In the genomic region with DNA sequence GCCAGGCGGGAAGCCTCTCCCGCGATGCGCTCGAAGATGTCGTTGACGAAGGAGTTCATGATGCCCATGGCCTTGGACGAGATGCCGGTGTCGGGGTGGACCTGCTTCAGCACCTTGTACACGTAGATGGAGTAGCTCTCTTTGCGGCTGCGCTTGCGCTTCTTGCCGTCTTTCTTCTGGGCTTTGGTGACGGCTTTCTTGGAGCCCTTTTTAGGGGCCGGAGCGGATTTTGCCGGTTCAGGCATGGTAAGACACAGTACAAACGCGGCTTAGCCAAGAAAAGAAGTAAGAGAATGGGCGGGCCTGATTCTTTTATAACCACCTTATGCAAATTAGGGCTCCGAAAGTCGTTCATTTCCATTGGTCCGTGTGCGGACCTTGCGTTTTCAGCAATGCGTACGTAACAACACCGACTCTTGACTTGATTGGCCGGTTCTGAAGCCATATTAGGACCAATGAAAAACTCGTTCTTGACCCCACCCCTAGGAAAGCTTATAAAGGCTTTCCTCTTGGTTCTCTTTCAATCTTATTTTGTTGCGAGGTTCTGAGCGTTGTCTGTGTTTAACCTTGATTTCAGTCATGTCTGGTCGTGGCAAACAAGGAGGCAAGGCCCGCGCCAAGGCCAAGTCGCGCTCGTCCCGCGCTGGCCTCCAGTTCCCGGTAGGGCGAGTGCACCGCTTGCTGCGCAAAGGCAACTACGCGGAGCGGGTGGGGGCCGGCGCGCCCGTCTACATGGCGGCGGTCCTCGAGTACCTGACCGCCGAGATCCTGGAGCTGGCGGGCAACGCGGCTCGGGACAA, we compare ENCODE assay signal across 8 cellular contexts. TPM values are rescaled to one million over a fixed set of nuclear protein-coding genes. Genes with fewer than 3 reads are reported as not detected.
A peak's percentile ranks its signal among the peaks of the same experiment; 100 is the strongest.
DNase-seq lines count a peak whose midpoint lies in the region; ATAC-seq, FAIRE-seq and TF ChIP-seq lines count a peak whose summit lies in the region.

No MANE protein-coding gene starts in this region.

- no peaks in the 10 kb centered on the region for H3K9me3 Mint-ChIP-seq in activated T-helper 2 cell treated with anti-CD3 and anti-CD28 coated beads, Interferon-gamma antibody, Interleukin-2, Interleukin-4, amounts not matched to agents 10 μg/mL and 5 μg/mL and 100 μg/mL, durations not matched to agents 14 hours and 24 hours and 36 hours
- no peaks in the 10 kb centered on the region for H3K9me3 Mint-ChIP-seq in nephron progenitor cell

- peak; percentile 20 for FAIRE-seq in H54 (lab: Jason Lieb, UNC)

- no peaks in the 10 kb centered on the region for H3K36me3 Mint-ChIP-seq in activated T-helper 2 cell treated with anti-CD3 and anti-CD28 coated beads, Interferon-gamma antibody, Interleukin-2, Interleukin-4, amounts not matched to agents 10 μg/mL and 5 μg/mL and 100 μg/mL, durations not matched to agents 14 hours and 24 hours and 36 hours (ENCODE audit: low read depth)
- no peaks in the 10 kb centered on the region for H3K36me3 Mint-ChIP-seq in nephron progenitor cell (ENCODE audit: low read depth)

- no peak overlapping the region for H3K27ac Mint-ChIP-seq in activated T-helper 2 cell treated with anti-CD3 and anti-CD28 coated beads, Interferon-gamma antibody, Interleukin-2, Interleukin-4, amounts not matched to agents 10 μg/mL and 5 μg/mL and 100 μg/mL, durations not matched to agents 14 hours and 24 hours and 36 hours
- H3K27ac Mint-ChIP-seq in nephron progenitor cell: no peak overlapping the region

- peak; percentile 97 for TF ChIP-seq POLR2A in H54 (IDR thresholded peaks at IDR 0.05; ENCODE audit: low read depth, low read length)

- H3K4me1 Mint-ChIP-seq in activated T-helper 2 cell treated with anti-CD3 and anti-CD28 coated beads, Interferon-gamma antibody, Interleukin-2, Interleukin-4, amounts not matched to agents 10 μg/mL and 5 μg/mL and 100 μg/mL, durations not matched to agents 14 hours and 24 hours and 36 hours (ENCODE audit: low read depth): peaks cover 13% of the 10 kb centered on the region
- H3K4me1 Mint-ChIP-seq in nephron progenitor cell: peaks cover 5% of the 10 kb centered on the region

- ATAC-seq in stimulated activated naive CD8-positive, alpha-beta T cell treated with anti-CD3 and anti-CD28 coated beads, Interleukin-15, Interleukin-2, amounts not matched to agents 100 U/mL and 50 U/mL, for 24 hours: peak; percentile 64

- H3K4me3 Mint-ChIP-seq in activated T-helper 2 cell treated with anti-CD3 and anti-CD28 coated beads, Interferon-gamma antibody, Interleukin-2, Interleukin-4, amounts not matched to agents 10 μg/mL and 5 μg/mL and 100 μg/mL, durations not matched to agents 14 hours and 24 hours and 36 hours (ENCODE audit: low read depth): no peak overlapping the region
- H3K4me3 Mint-ChIP-seq in nephron progenitor cell: no peak overlapping the region

- DNase-seq in ELF-1 (ENCODE audit: low read depth, low spot score) (peak; percentile 99), H54 (ENCODE audit: insufficient read length, low spot score) (peak; percentile 77), LoVo (ENCODE audit: low spot score) (peak; percentile 98), RPMI8226 (peak; percentile 99), fibroblast of the conjunctiva (ENCODE audit: low read depth) (peak; percentile 100), nephron progenitor cell (peak; percentile 72)
- DNase-seq in activated T-helper 2 cell treated with anti-CD3 and anti-CD28 coated beads, Interferon-gamma antibody, Interleukin-2, Interleukin-4, amounts not matched to agents 10 μg/mL and 5 μg/mL and 100 μg/mL, durations not matched to agents 14 hours and 24 hours and 36 hours (ENCODE audit: low spot score): peak; percentile 90
- peak; percentile 86 for DNase-seq in stimulated activated naive CD8-positive, alpha-beta T cell treated with anti-CD3 and anti-CD28 coated beads, Interleukin-15, Interleukin-2, amounts not matched to agents 100 U/mL and 50 U/mL, for 24 hours

- intact Hi-C loops in activated T-helper 2 cell treated with anti-CD3 and anti-CD28 coated beads, Interferon-gamma antibody, Interleukin-2, Interleukin-4, amounts not matched to agents 10 μg/mL and 5 μg/mL and 100 μg/mL, durations not matched to agents 14 hours and 24 hours and 36 hours (cut with micrococcal nuclease): loop anchor here (10.0 kb wide), 2 partner anchors 678 to 1398 kb away; a partner anchor contains a TSS

- TF ChIP-seq CTCF in nephron progenitor cell (IDR thresholded peaks at IDR 0.05): no peak

- H3K27me3 Mint-ChIP-seq in activated T-helper 2 cell treated with anti-CD3 and anti-CD28 coated beads, Interferon-gamma antibody, Interleukin-2, Interleukin-4, amounts not matched to agents 10 μg/mL and 5 μg/mL and 100 μg/mL, durations not matched to agents 14 hours and 24 hours and 36 hours (ENCODE audit: low read depth): no peaks in the 10 kb centered on the region
- peaks cover 4% of the 10 kb centered on the region for H3K27me3 Mint-ChIP-seq in nephron progenitor cell (ENCODE audit: low read depth, poor library complexity)

RNA-seq across cellular contexts. Expression of a gene that starts 12.8 kb away (rescaled TPM):
- total RNA-seq in activated T-helper 2 cell treated with anti-CD3 and anti-CD28 coated beads, Interferon-gamma antibody, Interleukin-2, Interleukin-4, amounts not matched to agents 10 μg/mL and 5 μg/mL and 100 μg/mL, durations not matched to agents 14 hours and 24 hours and 36 hours: 23.6 and 26.6 TPM in 2 replicates

RNA-seq across cellular contexts. Expression of a gene that starts 31.0 kb away (rescaled TPM):
- 17.9 and 18.4 TPM in 2 replicates for total RNA-seq in activated T-helper 2 cell treated with anti-CD3 and anti-CD28 coated beads, Interferon-gamma antibody, Interleukin-2, Interleukin-4, amounts not matched to agents 10 μg/mL and 5 μg/mL and 100 μg/mL, durations not matched to agents 14 hours and 24 hours and 36 hours

RNA-seq across cellular contexts. Expression of a gene that starts 41.0 kb away (rescaled TPM):
- 109 and 113 TPM in 2 replicates for total RNA-seq in activated T-helper 2 cell treated with anti-CD3 and anti-CD28 coated beads, Interferon-gamma antibody, Interleukin-2, Interleukin-4, amounts not matched to agents 10 μg/mL and 5 μg/mL and 100 μg/mL, durations not matched to agents 14 hours and 24 hours and 36 hours

RNA-seq across cellular contexts. Expression of a gene that starts 50.1 kb away (rescaled TPM):
- total RNA-seq in activated T-helper 2 cell treated with anti-CD3 and anti-CD28 coated beads, Interferon-gamma antibody, Interleukin-2, Interleukin-4, amounts not matched to agents 10 μg/mL and 5 μg/mL and 100 μg/mL, durations not matched to agents 14 hours and 24 hours and 36 hours: 5.2 and 5.5 TPM in 2 replicates

Comparison
In these comparisons a context has a peak if more than half of its experiments do, and no peak if none do; other contexts are left out.
1. Peak in every context shown above with its lines: DNase-seq and ATAC-seq.